9 cellular contexts compared by ENCODE assay signal in the genomic region with DNA sequence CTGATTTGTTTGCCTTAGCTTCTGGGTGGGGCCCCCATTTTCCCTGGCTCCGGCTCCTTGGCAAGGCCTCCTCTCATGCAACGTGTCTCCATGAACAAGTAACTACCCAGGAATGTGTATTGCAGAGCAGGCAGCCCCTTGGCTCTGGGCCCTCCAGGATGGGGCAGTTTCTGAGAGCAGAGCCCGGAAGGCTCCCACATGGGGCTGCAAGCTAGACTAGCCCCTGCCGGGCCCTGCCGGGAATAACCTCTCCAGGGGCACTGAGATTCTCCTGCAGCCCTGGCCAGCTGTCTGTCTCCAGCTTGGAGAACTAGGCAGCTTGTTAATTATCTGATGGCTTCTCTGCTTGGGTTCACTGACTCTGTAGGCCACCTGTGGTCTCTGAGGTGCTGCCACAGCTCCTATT.
A peak's percentile ranks its signal among the peaks of the same experiment; 100 is the strongest.
DNase-seq lines count a peak whose midpoint lies in the region; ATAC-seq and TF ChIP-seq lines count a peak whose summit lies in the region.
"Had no signal": no experiment of that assay in that cellular context is flagged by ENCODE, and none has a peak within 500 bp of the region (broad histone marks: within the 10 kb centered on the region; RNA-seq: fewer than 3 reads in every experiment).

No MANE protein-coding gene starts in this region.

- H3K27me3 ChIP-seq in endodermal cell (ENCODE audit: control insufficient read depth, insufficient read depth, low read length, poor library complexity, severe bottlenecking) = no peaks in the 10 kb centered on the region
- H3K27me3 ChIP-seq in lung (ENCODE audit: control insufficient read depth, insufficient read depth) = no peaks in the 10 kb centered on the region
- H3K27me3 ChIP-seq in vagina = no peaks in the 10 kb centered on the region

- intact Hi-C loops in Right ventricle myocardium inferior (cut with DNase I) (no loop called here), cardiac septum (cut with DNase I) (no loop called here), vagina (cut with DNase I) (no loop called here)

- H3K4me1 ChIP-seq in endodermal cell (ENCODE audit: control insufficient read depth, insufficient read depth, low read length) (peaks cover 3% of the 10 kb centered on the region), lung (ENCODE audit: control insufficient read depth in 2 of 2, insufficient read depth in 2 of 2, low read length in 2 of 2) (peaks cover 0 to 7% of the 10 kb centered on the region in 2 donors), vagina (peaks cover 26% of the 10 kb centered on the region)

- peaks cover 3% of the 10 kb centered on the region for H3K4me1 Mint-ChIP-seq in endodermal cell

- H3K9me3 ChIP-seq in endodermal cell (ENCODE audit: control insufficient read depth, low read length) (no peaks in the 10 kb centered on the region), lung (ENCODE audit: control insufficient read depth in 2 of 2, insufficient read depth in 1 of 2, low read length in 1 of 2) (no peaks in the 10 kb centered on the region), vagina (no peaks in the 10 kb centered on the region)

- H3K36me3 Mint-ChIP-seq in endodermal cell (ENCODE audit: low read depth) = no peaks in the 10 kb centered on the region

- H3K4me3 ChIP-seq in endodermal cell (ENCODE audit: low read length) (no peak overlapping the region), lung (no peak overlapping the region), vagina (no peak overlapping the region)

- TF ChIP-seq POLR2A in vagina (IDR thresholded peaks at IDR 0.05) = no peak

- 74 to 76% methylated on average over 4 to 5 of the region's 5 CpGs for WGBS in endodermal cell (ENCODE audit: insufficient coverage in 1 of 2, insufficient read length in 1 of 2), 2 experiments
- WGBS in lung, 2 donors = 45 to 76% methylated on average over 5 of the region's 5 CpGs

- DNase-seq in Right ventricle myocardium inferior (ENCODE audit: missing footprints) (peak; percentile 78), cardiac septum (ENCODE audit: low spot score) (no peak), endodermal cell (peak; percentile 78), lung (ENCODE audit: low spot score) (peak; percentile 43), vagina (ENCODE audit: extremely low spot score in 2 of 2) (no peak), hypothalamus (lab: John Stamatoyannopoulos, UW) (no peak), NCI-H187 (lab: John Stamatoyannopoulos, UW) (no peak)
- DNase-seq in activated effector memory CD4-positive, alpha-beta T cell treated with Interleukin-2 at 50 U/mL for 16 hours = no peak
- DNase-seq: NCI-H1436 treated with DMSO at 0.1 percent for 48 hours had no signal

- H3K4me3 Mint-ChIP-seq in endodermal cell = no peak overlapping the region

- no peaks in the 10 kb centered on the region for H3K9me3 Mint-ChIP-seq in endodermal cell

- H3K36me3 ChIP-seq in endodermal cell (ENCODE audit: control insufficient read depth, insufficient read depth, low read length) (no peaks in the 10 kb centered on the region), lung (ENCODE audit: control insufficient read depth in 2 of 2, insufficient read depth in 2 of 2, low read length in 2 of 2) (no peaks in the 10 kb centered on the region), vagina (no peaks in the 10 kb centered on the region)

- no peaks in the 10 kb centered on the region for H3K27me3 Mint-ChIP-seq in endodermal cell (ENCODE audit: insufficient read depth)

- H3K27ac ChIP-seq in endodermal cell (ENCODE audit: low read depth, low read length) (no peak overlapping the region), lung (ENCODE audit: low read depth in 1 of 2, low read length in 1 of 2) (peak overlapping the region in 1 of 2 donors; percentile 15), vagina (peak overlapping the region; percentile 42)

- peak; percentile 52 for ATAC-seq in Right ventricle myocardium inferior
- peak; percentile 28 for ATAC-seq in lung (ENCODE audit: insufficient read depth, low FRiP score)

- TF ChIP-seq CTCF in endodermal cell (conservative IDR thresholded peaks at IDR 0.05) (no peak), lung (IDR thresholded peaks at IDR 0.05; ENCODE audit: control extremely low read depth, extremely low read depth) (no peak), vagina (IDR thresholded peaks at IDR 0.05) (no peak)

- no peak overlapping the region for H3K27ac Mint-ChIP-seq in endodermal cell

- no peak overlapping the region for H3K9ac ChIP-seq in endodermal cell (ENCODE audit: extremely low read depth, low read length, poor library complexity, severe bottlenecking)

Comparison
In these comparisons a context has a peak if more than half of its experiments do, and no peak if none do; other contexts are left out.
1. DNase-seq: peak in Right ventricle myocardium inferior (single experiment), endodermal cell (single experiment) and lung (single experiment); none in cardiac septum (single experiment), vagina (0 of 2), activated effector memory CD4-positive, alpha-beta T cell treated with Interleukin-2 at 50 U/mL for 16 hours (single experiment), hypothalamus (0 of 51) and NCI-H187 (0 of 2).